ENCODE assay signal across 8 cellular contexts in genomic region chr5:79236364-79236969, GRCh38. TPM values are rescaled to one million over a fixed set of nuclear protein-coding genes. Genes with fewer than 3 reads are reported as not detected.
A peak's percentile ranks its signal among the peaks of the same experiment; 100 is the strongest.
DNase-seq lines count a peak whose midpoint lies in the region; ATAC-seq and TF ChIP-seq lines count a peak whose summit lies in the region.

No MANE protein-coding gene starts in this region.

- H3K4me1 ChIP-seq in ACC112 (ENCODE audit: control insufficient read depth, insufficient read depth, low read length, unreplicated experiment) (peaks cover 8% of the 10 kb centered on the region), iPS-15b (ENCODE audit: control insufficient read depth, insufficient read depth, low read length) (peaks cover 3% of the 10 kb centered on the region), smooth muscle cell (ENCODE audit: low read depth) (peaks cover 18% of the 10 kb centered on the region)

- DNase-seq in RPMI8226, result peak; percentile 47
- no peak for DNase-seq in astrocyte of the cerebellum (ENCODE audit: low read depth)
- DNase-seq in smooth muscle cell (lab: John Stamatoyannopoulos, UW; ENCODE audit: unreplicated experiment), result no peak
- DNase-seq in NCI-H526 treated with DMSO at 0.1 percent for 48 hours (lab: John Stamatoyannopoulos, UW), result no peak

- no peaks in the 10 kb centered on the region for H3F3A ChIP-seq in smooth muscle cell (ENCODE audit: low read depth)

- H3K27ac ChIP-seq in ACC112 (ENCODE audit: low read depth, low read length), result peak overlapping the region; percentile 64; the same call in 1 of the 2 replicates
- peak overlapping the region; percentile 38 for H3K27ac ChIP-seq in smooth muscle cell (ENCODE audit: low read depth)

- TF ChIP-seq CTCF in astrocyte of the cerebellum (IDR thresholded peaks at IDR 0.05; ENCODE audit: low read depth, low read length, missing control alignments) (no peak), smooth muscle cell (IDR thresholded peaks at IDR 0.05; ENCODE audit: borderline replicate concordance, insufficient read depth, poor library complexity, severe bottlenecking) (no peak)

- in situ Hi-C loops in astrocyte of the cerebellum (cut with HindIII; ENCODE audit: low sequenced_read_pairs), result no loop called here

- H3K9me3 ChIP-seq in iPS-15b (ENCODE audit: control insufficient read depth, insufficient read depth, low read length) (no peaks in the 10 kb centered on the region), smooth muscle cell (replicated peaks; ENCODE audit: low read depth) (no peaks in the 10 kb centered on the region)

- H3K36me3 ChIP-seq in ACC112 (ENCODE audit: insufficient read depth, low read length) (no peaks in the 10 kb centered on the region), iPS-15b (ENCODE audit: control insufficient read depth, insufficient read depth, low read length) (peaks cover 2% of the 10 kb centered on the region), smooth muscle cell (ENCODE audit: low read depth) (no peaks in the 10 kb centered on the region)

- H3K4me3 ChIP-seq in ACC112 (ENCODE audit: low read depth, low read length), result peak overlapping the region; percentile 99
- peak overlapping the region; percentile 73 for H3K4me3 ChIP-seq in astrocyte of the cerebellum (ENCODE audit: low read depth, low read length)
- peak overlapping the region; percentile 98 for H3K4me3 ChIP-seq in iPS-15b (ENCODE audit: low read depth, low read length)
- peak overlapping the region; percentile 83 for H3K4me3 ChIP-seq in smooth muscle cell

- H3K79me2 ChIP-seq in ACC112 (ENCODE audit: control insufficient read depth, insufficient read depth, low read length, unreplicated experiment), result peaks cover 8% of the 10 kb centered on the region
- H3K79me2 ChIP-seq in smooth muscle cell (ENCODE audit: low read depth), result peaks cover 4% of the 10 kb centered on the region

- H3K27me3 ChIP-seq in ACC112 (ENCODE audit: insufficient read depth, low read length), result no peaks in the 10 kb centered on the region
- H3K27me3 ChIP-seq in iPS-15b (ENCODE audit: control insufficient read depth, insufficient read depth, low read length), result peaks cover 4% of the 10 kb centered on the region
- H3K27me3 ChIP-seq in smooth muscle cell (ENCODE audit: low read depth), result peaks cover 30% of the 10 kb centered on the region

- 1% methylated on average over 61 of the region's 77 CpGs for WGBS in smooth muscle cell (ENCODE audit: low lambda C conversion rate)

- peak overlapping the region; percentile 97 for H3K4me2 ChIP-seq in smooth muscle cell

- peak overlapping the region; percentile 85 for H3K9ac ChIP-seq in iPS-15b (ENCODE audit: low read depth, low read length)
- H3K9ac ChIP-seq in smooth muscle cell (ENCODE audit: low read depth), result peak overlapping the region; percentile 77

- peaks cover 24% of the 10 kb centered on the region for H4K20me1 ChIP-seq in smooth muscle cell (ENCODE audit: low read depth)

- H2AFZ ChIP-seq in ACC112 (ENCODE audit: low read length, unreplicated experiment) (peak overlapping the region; percentile 99), smooth muscle cell (ENCODE audit: low read depth) (peak overlapping the region; percentile 96)

- ATAC-seq in GM18511 (IDR thresholded peaks at IDR 0.05; ENCODE audit: unreplicated experiment), result peak; percentile 37
- peak; percentile 14 for ATAC-seq in HG03025 (IDR thresholded peaks at IDR 0.05; ENCODE audit: low FRiP score, unreplicated experiment)

RNA-seq across cellular contexts. Expression of gene JMY, which starts 0.5 kb away (rescaled TPM):
- total RNA-seq in smooth muscle cell, result 5.0 and 5.9 TPM in 2 replicates
- polyA plus RNA-seq in smooth muscle cell, result 0.55 and 1.7 TPM in 2 replicates
